In genomic region chr11:134139873-134140331, GRCh38 we compare ENCODE assay signal across 9 cellular contexts.
A peak's percentile ranks its signal among the peaks of the same experiment; 100 is the strongest.
DNase-seq lines count a peak whose midpoint lies in the region; ATAC-seq and TF ChIP-seq lines count a peak whose summit lies in the region.
"Had no signal": no experiment of that assay in that cellular context is flagged by ENCODE, and none has a peak within 500 bp of the region (broad histone marks: within the 10 kb centered on the region; RNA-seq: fewer than 3 reads in every experiment).

No MANE protein-coding gene starts in this region.

- H3K4me3 ChIP-seq in Loucy (ENCODE audit: low read length, poor library complexity, severe bottlenecking): no peak overlapping the region
- H3K4me3 ChIP-seq in brain microvascular endothelial cell (ENCODE audit: low read depth, low read length): no peak overlapping the region
- H3K4me3 ChIP-seq in iPS-15b (ENCODE audit: low read depth, low read length): no peak overlapping the region
- no peak overlapping the region for H3K4me3 ChIP-seq in gastrocnemius medialis
- H3K4me3 ChIP-seq: SK-N-MC had no signal

- intact Hi-C loops in CD4-positive, alpha-beta T cell (cut with DNase I, micrococcal nuclease): loop anchor here (1.0 kb wide), 3 partner anchors 90 to 213 kb away; no protein-coding TSS in a partner anchor
- intact Hi-C loops in gastrocnemius medialis (cut with DNase I; ENCODE audit: low total_unique reads): loop anchor here (1.0 to 2.0 kb wide), 2 partner anchors 90 to 213 kb away; no protein-coding TSS in a partner anchor

- H3K9me3 ChIP-seq in CD4-positive, alpha-beta T cell (ENCODE audit: control insufficient read depth, low read length): no peaks in the 10 kb centered on the region
- H3K9me3 ChIP-seq in Loucy (ENCODE audit: insufficient read depth, low read depth, low read length) (no peaks in the 10 kb centered on the region; the same call in 1 of the 2 replicates), iPS-15b (ENCODE audit: control insufficient read depth, insufficient read depth, low read length) (peaks cover 8% of the 10 kb centered on the region), gastrocnemius medialis (no peaks in the 10 kb centered on the region)

- H3K4me1 ChIP-seq in Loucy (ENCODE audit: insufficient read depth, low read length, poor library complexity, severe bottlenecking): no peaks in the 10 kb centered on the region
- H3K4me1 ChIP-seq in iPS-15b (ENCODE audit: control insufficient read depth, insufficient read depth, low read length): peaks cover 3% of the 10 kb centered on the region
- no peaks in the 10 kb centered on the region for H3K4me1 ChIP-seq in gastrocnemius medialis

- no peaks in the 10 kb centered on the region for H4K20me1 ChIP-seq in Loucy (ENCODE audit: insufficient read depth, low read length, poor library complexity, severe bottlenecking)

- peaks cover 4% of the 10 kb centered on the region for H3K4me1 Mint-ChIP-seq in CD4-positive, alpha-beta T cell (ENCODE audit: low read depth)

- no peak for TF ChIP-seq POLR2A in gastrocnemius medialis (IDR thresholded peaks at IDR 0.05)

- peak; percentile 88 for ATAC-seq in CD4-positive, alpha-beta T cell (ENCODE audit: poor library complexity)
- ATAC-seq in gastrocnemius medialis: peak; percentile 88 to 95
- no peak for ATAC-seq in HG03439 (IDR thresholded peaks at IDR 0.05; ENCODE audit: unreplicated experiment)

- H3K36me3 ChIP-seq in Loucy (ENCODE audit: insufficient read depth, low read length) (0 out of 2 replicates have a peak, but pooled peaks cover 1% of the 10 kb centered on the region), brain microvascular endothelial cell (replicated peaks) (peaks cover 6% of the 10 kb centered on the region), iPS-15b (ENCODE audit: control insufficient read depth, insufficient read depth, low read length) (peaks cover 7% of the 10 kb centered on the region), gastrocnemius medialis (no peaks in the 10 kb centered on the region)

- H3K27me3 ChIP-seq in CD4-positive, alpha-beta T cell (ENCODE audit: control insufficient read depth, insufficient read depth, low read length): no peaks in the 10 kb centered on the region
- H3K27me3 ChIP-seq in Loucy (ENCODE audit: insufficient read depth, low read length, poor library complexity, severe bottlenecking) (no peaks in the 10 kb centered on the region), brain microvascular endothelial cell (replicated peaks) (no peaks in the 10 kb centered on the region), iPS-15b (ENCODE audit: control insufficient read depth, insufficient read depth, low read length) (no peaks in the 10 kb centered on the region), gastrocnemius medialis (no peaks in the 10 kb centered on the region)

- POLR2A ChIA-PET in CD4-positive, alpha-beta T cell (lab: Charles Lee): no interaction called here

- no peaks in the 10 kb centered on the region for H3K79me2 ChIP-seq in Loucy (ENCODE audit: insufficient read depth, low read length)

- H3F3A ChIP-seq in Loucy (ENCODE audit: low read depth): no peaks in the 10 kb centered on the region

- peaks cover 26% of the 10 kb centered on the region for H3K36me3 Mint-ChIP-seq in CD4-positive, alpha-beta T cell (ENCODE audit: low read depth)

- TF ChIP-seq CTCF in CD4-positive, alpha-beta T cell (IDR thresholded peaks at IDR 0.05): peak; percentile 77
- TF ChIP-seq CTCF in Loucy (conservative IDR thresholded peaks at IDR 0.05; ENCODE audit: low read length) (peak; percentile 85), brain microvascular endothelial cell (IDR thresholded peaks at IDR 0.05; ENCODE audit: low read depth, low read length, missing control alignments) (peak; percentile 89), gastrocnemius medialis (IDR thresholded peaks at IDR 0.05 in 4 of 5, conservative IDR thresholded peaks at IDR 0.05 in 1 of 5) (peak; percentile 78 to 86 (median 82))

- no peaks in the 10 kb centered on the region for H3K9me3 Mint-ChIP-seq in CD4-positive, alpha-beta T cell

- H3K9ac ChIP-seq in Loucy (ENCODE audit: low read depth, low read length, poor library complexity, severe bottlenecking) (no peak overlapping the region), iPS-15b (ENCODE audit: low read depth, low read length) (peak overlapping the region; percentile 12)

- H3K9me2 ChIP-seq in Loucy (replicated peaks; ENCODE audit: low read depth, low read length): no peaks in the 10 kb centered on the region

- H3K4me3 Mint-ChIP-seq in CD4-positive, alpha-beta T cell: no peak overlapping the region

- no peak overlapping the region for H3K27ac ChIP-seq in CD4-positive, alpha-beta T cell (ENCODE audit: low read depth, low read length)
- H3K27ac ChIP-seq in brain microvascular endothelial cell: no peak overlapping the region
- no peak overlapping the region for H3K27ac ChIP-seq in gastrocnemius medialis
- H3K27ac ChIP-seq: SK-N-MC had no signal

- no peak overlapping the region for H2AFZ ChIP-seq in Loucy (ENCODE audit: low read length)

- CTCF ChIA-PET in CD4-positive, alpha-beta T cell (lab: Charles Lee): interaction anchor here (1.7 kb wide), 1 partner anchor 212 kb away, joined by 7 read pairs; no protein-coding TSS in a partner anchor

- in situ Hi-C loops in brain microvascular endothelial cell (cut with HindIII; ENCODE audit: low pct_ligation_motif_present, low sequenced_read_pairs): no loop called here
- in situ Hi-C loops in gastrocnemius medialis (cut with MboI; ENCODE audit: low sequenced_read_pairs in 4 of 4): loop anchor here (5.0 to 25.0 kb wide), 6 partner anchors 83 to 215 kb away; no protein-coding TSS in a partner anchor

- DNase-seq in CD4-positive, alpha-beta T cell: peak in 9 of 10 experiments; percentile 6 to 46 (median 24)
- DNase-seq in GM19238 (ENCODE audit: insufficient read length, low spot score) (peak; percentile 15), SK-N-DZ (ENCODE audit: low spot score) (peak; percentile 60), brain microvascular endothelial cell (peak; percentile 81), gastrocnemius medialis (peak in 1 of 2 donors; percentile 53)

- no peak overlapping the region for H3K4me2 ChIP-seq in Loucy (ENCODE audit: low read depth, low read length, poor library complexity, severe bottlenecking)

- H3K27me3 Mint-ChIP-seq in CD4-positive, alpha-beta T cell: no peaks in the 10 kb centered on the region

- no peak overlapping the region for H3K27ac Mint-ChIP-seq in CD4-positive, alpha-beta T cell
